1 cellular context compared by ENCODE assay signal in genomic region chr16:31052131-31052530, GRCh38.
A peak's percentile ranks its signal among the peaks of the same experiment; 100 is the strongest.
TF ChIP-seq lines count a peak whose summit lies in the region.

No MANE protein-coding gene starts in this region.

TF ChIP-seq in K562, 482 proteins besides CTCF, POLR2A, EP300 and RAD21:
- TF ChIP-seq MCM5 (IDR thresholded peaks at IDR 0.05; ENCODE audit: low read depth) (no peak), ZNF699 (CRISPR knock-in tag; IDR thresholded peaks at IDR 0.05; ENCODE audit: insufficient replicate concordance) (no peak), VEZF1 (CRISPR knock-in tag; IDR thresholded peaks at IDR 0.05) (peak; percentile 30; the same call in 1 of the 2 replicates), NR2C1 (IDR thresholded peaks at IDR 0.05) (no peak), NR2C1 (tag; IDR thresholded peaks at IDR 0.05) (peak; percentile 57), FOSL1 (tag; conservative IDR thresholded peaks at IDR 0.05) (peak; percentile 97), TBL1XR1 (IDR thresholded peaks at IDR 0.05; ENCODE audit: low read length in 2 of 2) (0 out of 4 replicates have a peak, but pooled peaks of 1 of the 2 experiments have one; percentile 16), KLF1 (tag; IDR thresholded peaks at IDR 0.05) (0 out of 2 replicates have a peak, but pooled peaks have one; percentile 36), KDM1A (IDR thresholded peaks at IDR 0.05) (peak; percentile 66 to 71; a peak in 3 of 4 replicates), CTBP1 (IDR thresholded peaks at IDR 0.05; ENCODE audit: borderline replicate concordance) (peak; percentile 75; the same call in 1 of the 2 replicates), MTA3 (IDR thresholded peaks at IDR 0.05; ENCODE audit: borderline replicate concordance) (no peak), RCOR1 (IDR thresholded peaks at IDR 0.05; ENCODE audit: borderline replicate concordance in 1 of 2, low read depth in 2 of 2, low read length in 2 of 2) (peak in 1 of 2 experiments; percentile 79; a peak in 1 of 4 replicates), CBFA2T3 (IDR thresholded peaks at IDR 0.05) (peak; percentile 41), SMARCA4 (IDR thresholded peaks at IDR 0.05) (peak; percentile 36; the same call in 1 of the 2 replicates), TOE1 (IDR thresholded peaks at IDR 0.05; ENCODE audit: borderline replicate concordance) (peak; percentile 21; the same call in 1 of the 2 replicates), TOE1 (CRISPR knock-in tag; IDR thresholded peaks at IDR 0.05; ENCODE audit: borderline replicate concordance, low read depth) (no peak), JUND (IDR thresholded peaks at IDR 0.05; ENCODE audit: borderline replicate concordance, low read depth, low read length) (peak; percentile 79; the same call in 1 of the 2 replicates), JUND (tag; IDR thresholded peaks at IDR 0.05; ENCODE audit: borderline replicate concordance, low read depth, low read length) (peak; percentile 59; the same call in 1 of the 3 replicates), TCF3 (CRISPR knock-in tag; IDR thresholded peaks at IDR 0.05) (no peak), ARID1B (IDR thresholded peaks at IDR 0.05) (peak; percentile 53; the same call in 1 of the 2 replicates), NR2C2 (CRISPR knock-in tag; IDR thresholded peaks at IDR 0.05) (no peak), NR2C2 (tag; IDR thresholded peaks at IDR 0.05) (peak; percentile 84), JUN (IDR thresholded peaks at IDR 0.05; ENCODE audit: borderline replicate concordance, low read depth, low read length) (peak; percentile 73), JUN (CRISPR knock-in tag; IDR thresholded peaks at IDR 0.05; ENCODE audit: borderline replicate concordance) (no peak), ZNF197 (CRISPR knock-in tag; IDR thresholded peaks at IDR 0.05; ENCODE audit: low read depth) (no peak), BHLHE40 (IDR thresholded peaks at IDR 0.05; ENCODE audit: low read length) (peak; percentile 7; the same call in 1 of the 2 replicates), FOXK2 (conservative IDR thresholded peaks at IDR 0.05 in 1 of 2, IDR thresholded peaks at IDR 0.05 in 1 of 2; ENCODE audit: low read depth in 2 of 2) (peak; percentile 31 to 56; a peak in 1 of 4 replicates), MYNN (IDR thresholded peaks at IDR 0.05) (peak; percentile 28; the same call in 1 of the 2 replicates), MYNN (CRISPR knock-in tag; IDR thresholded peaks at IDR 0.05) (no peak), SMAD1 (IDR thresholded peaks at IDR 0.05; ENCODE audit: low read depth, low read length, partially characterized antibody) (no peak), NCOR1 (IDR thresholded peaks at IDR 0.05) (peak; percentile 38; the same call in 1 of the 2 replicates)
- TF ChIP-seq, protein P1, sequence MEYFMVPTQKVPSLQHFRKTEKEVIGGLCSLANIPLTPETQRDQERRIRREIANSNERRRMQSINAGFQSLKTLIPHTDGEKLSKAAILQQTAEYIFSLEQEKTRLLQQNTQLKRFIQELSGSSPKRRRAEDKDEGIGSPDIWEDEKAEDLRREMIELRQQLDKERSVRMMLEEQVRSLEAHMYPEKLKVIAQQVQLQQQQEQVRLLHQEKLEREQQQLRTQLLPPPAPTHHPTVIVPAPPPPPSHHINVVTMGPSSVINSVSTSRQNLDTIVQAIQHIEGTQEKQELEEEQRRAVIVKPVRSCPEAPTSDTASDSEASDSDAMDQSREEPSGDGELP (CRISPR knock-in tag; IDR thresholded peaks at IDR 0.05; ENCODE audit: borderline replicate concordance) = 0 out of 2 replicates have a peak, but pooled peaks have one; percentile 11
- TF ChIP-seq, protein P2, sequence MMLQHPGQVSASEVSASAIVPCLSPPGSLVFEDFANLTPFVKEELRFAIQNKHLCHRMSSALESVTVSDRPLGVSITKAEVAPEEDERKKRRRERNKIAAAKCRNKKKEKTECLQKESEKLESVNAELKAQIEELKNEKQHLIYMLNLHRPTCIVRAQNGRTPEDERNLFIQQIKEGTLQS (IDR thresholded peaks at IDR 0.05) = peak; percentile 69
- TF ChIP-seq, protein P2 (CRISPR knock-in tag; conservative IDR thresholded peaks at IDR 0.05) = no peak
- TF ChIP-seq, protein P3, sequence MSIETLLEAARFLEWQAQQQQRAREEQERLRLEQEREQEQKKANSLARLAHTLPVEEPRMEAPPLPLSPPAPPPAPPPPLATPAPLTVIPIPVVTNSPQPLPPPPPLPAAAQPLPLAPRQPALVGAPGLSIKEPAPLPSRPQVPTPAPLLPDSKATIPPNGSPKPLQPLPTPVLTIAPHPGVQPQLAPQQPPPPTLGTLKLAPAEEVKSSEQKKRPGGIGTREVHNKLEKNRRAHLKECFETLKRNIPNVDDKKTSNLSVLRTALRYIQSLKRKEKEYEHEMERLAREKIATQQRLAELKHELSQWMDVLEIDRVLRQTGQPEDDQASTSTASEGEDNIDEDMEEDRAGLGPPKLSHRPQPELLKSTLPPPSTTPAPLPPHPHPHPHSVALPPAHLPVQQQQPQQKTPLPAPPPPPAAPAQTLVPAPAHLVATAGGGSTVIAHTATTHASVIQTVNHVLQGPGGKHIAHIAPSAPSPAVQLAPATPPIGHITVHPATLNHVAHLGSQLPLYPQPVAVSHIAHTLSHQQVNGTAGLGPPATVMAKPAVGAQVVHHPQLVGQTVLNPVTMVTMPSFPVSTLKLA (conservative IDR thresholded peaks at IDR 0.05) = 0 out of 4 replicates have a peak, but pooled peaks of 1 of the 2 experiments have one; percentile 32
TF ChIP-seq in K562: peak in this region for 22.
